ENCODE assay signal across 9 cellular contexts in genomic region chr12:47741340-47741703, GRCh38. TPM values are rescaled to one million over a fixed set of nuclear protein-coding genes. Genes with fewer than 3 reads are reported as not detected.
A peak's percentile ranks its signal among the peaks of the same experiment; 100 is the strongest.
DNase-seq lines count a peak whose midpoint lies in the region; ATAC-seq and TF ChIP-seq lines count a peak whose summit lies in the region.
"Had no signal": no experiment of that assay in that cellular context is flagged by ENCODE, and none has a peak within 500 bp of the region (broad histone marks: within the 10 kb centered on the region; RNA-seq: fewer than 3 reads in every experiment).

No MANE protein-coding gene starts in this region.

- intact Hi-C loops in sciatic nerve (cut with DNase I) = no loop called here

- peak; percentile 6 for ATAC-seq in foreskin keratinocyte
- no peak for ATAC-seq in sciatic nerve

- H3K27ac ChIP-seq in foreskin keratinocyte = no peak overlapping the region
- H3K27ac ChIP-seq: 22Rv1 had no signal

- no peaks in the 10 kb centered on the region for H3K4me1 ChIP-seq in foreskin keratinocyte

- no peak for TF ChIP-seq CTCF in foreskin keratinocyte (conservative IDR thresholded peaks at IDR 0.05)

- DNase-seq in DMS 273 (lab: John Stamatoyannopoulos, UW; ENCODE audit: unreplicated experiment) (peak; percentile 70), DMS 273 treated with DMSO at 0.1 percent for 48 hours (lab: John Stamatoyannopoulos, UW) (no peak), NCI-H2196 (lab: John Stamatoyannopoulos, UW; ENCODE audit: unreplicated experiment) (peak; percentile 96), foreskin keratinocyte (no peak), sciatic nerve (ENCODE audit: low spot score) (peak; percentile 89), T1000 (lab: John Stamatoyannopoulos, UW) (no peak), ureter (ENCODE audit: low spot score) (no peak)
- DNase-seq in activated CD8-positive, alpha-beta memory T cell treated with anti-CD3 and anti-CD28 coated beads for 1 hour (ENCODE audit: extremely low read depth in 1 of 2, low read depth in 1 of 2) = peak; percentile 51 to 55

- no peaks in the 10 kb centered on the region for H3K27me3 ChIP-seq in foreskin keratinocyte

RNA-seq across cellular contexts. Expression of gene ENDOU, which starts 16.0 kb away (rescaled TPM):
- total RNA-seq in foreskin keratinocyte (0.28 and 0.34 TPM in 2 replicates), sciatic nerve (0.40 TPM), ureter (0.89 TPM)
- 0.14 and 0.21 TPM in 2 replicates for polyA plus RNA-seq in foreskin keratinocyte

RNA-seq across cellular contexts. Expression of gene RAPGEF3, which starts 17.4 kb away (rescaled TPM):
- 7.7 and 8.1 TPM in 2 replicates for total RNA-seq in foreskin keratinocyte
- 6.0 and 6.5 TPM in 2 replicates for polyA plus RNA-seq in foreskin keratinocyte
- total RNA-seq in sciatic nerve = 73.4 TPM
- total RNA-seq in ureter = 83.4 TPM

RNA-seq across cellular contexts. Expression of gene SLC48A1, which starts 31.7 kb away (rescaled TPM):
- total RNA-seq in foreskin keratinocyte (14.5 and 14.9 TPM in 2 replicates), sciatic nerve (47.9 TPM), ureter (41.3 TPM)
- polyA plus RNA-seq in foreskin keratinocyte = 12.0 and 13.2 TPM in 2 replicates

RNA-seq across cellular contexts. Expression of gene RPAP3, which starts 35.5 kb away (rescaled TPM):
- total RNA-seq in foreskin keratinocyte (27.8 and 29.7 TPM in 2 replicates), sciatic nerve (25.8 TPM), ureter (35.5 TPM)
- polyA plus RNA-seq in foreskin keratinocyte = 14.7 and 16.3 TPM in 2 replicates

Comparison
In these comparisons a context has a peak if more than half of its experiments do, and no peak if none do; other contexts are left out.
1. DNase-seq: peak in DMS 273 (single experiment), NCI-H2196 (single experiment), activated CD8-positive, alpha-beta memory T cell treated with anti-CD3 and anti-CD28 coated beads for 1 hour (2 of 2) and sciatic nerve (single experiment); none in DMS 273 treated with DMSO at 0.1 percent for 48 hours (single experiment), foreskin keratinocyte (0 of 2), T1000 (single experiment) and ureter (single experiment).